22 cellular contexts compared by ENCODE assay signal in genomic region chr4:103074039-103074438, GRCh38. TPM values are rescaled to one million over a fixed set of nuclear protein-coding genes. Genes with fewer than 3 reads are reported as not detected.
DNase-seq lines count a peak whose midpoint lies in the region; ATAC-seq, FAIRE-seq and TF ChIP-seq lines count a peak whose summit lies in the region.
"Had no signal": no experiment of that assay in that cellular context is flagged by ENCODE, and none has a peak within 500 bp of the region (broad histone marks: within the 10 kb centered on the region; RNA-seq: fewer than 3 reads in every experiment).

No MANE protein-coding gene starts in this region.

- TF ChIP-seq RAD21 in A549 (conservative IDR thresholded peaks at IDR 0.05 in 1 of 2, IDR thresholded peaks at IDR 0.05 in 1 of 2): no peak

- POLR2A ChIA-PET in A549 (lab: Yijun Ruan, JAX): no interaction called here
- POLR2A ChIA-PET in activated naive CD8-positive, alpha-beta T cell treated with anti-CD3 and anti-CD28 coated beads, Interleukin-2, amount 10 ng/mL, durations not matched to agents 7 days and 5 days (lab: Charles Lee): no interaction called here

- H2AFZ ChIP-seq in MM.1S (ENCODE audit: low read length): no peak overlapping the region

- H3K4me1 ChIP-seq in A549 (peaks cover 16% of the 10 kb centered on the region; the same call in 2 of the 3 replicates), BLaER1 (peaks cover 31% of the 10 kb centered on the region), MM.1S (ENCODE audit: low read length) (peaks cover 16% of the 10 kb centered on the region)
- H3K4me1 ChIP-seq: BE2C, colonic mucosa had no signal

- DNase-seq in A549 (ENCODE audit: low read depth in 1 of 2, low spot score in 1 of 2) (no peak), MM.1S (no peak), NCI-H1105 (lab: John Stamatoyannopoulos, UW) (no peak), DMS114 treated with DMSO at 0.1 percent for 48 hours (lab: John Stamatoyannopoulos, UW; ENCODE audit: unreplicated experiment) (no peak), WERI-Rb-1 (no peak)
- no peak for DNase-seq in activated naive CD8-positive, alpha-beta T cell treated with anti-CD3 and anti-CD28 coated beads, Interleukin-2, amount 10 ng/mL, durations not matched to agents 7 days and 5 days
- DNase-seq in stimulated activated CD4-positive, alpha-beta T cell treated with anti-CD3 and anti-CD28 coated beads, Interleukin-4, amount 100 ng/mL, for 1 hour: no peak
- DNase-seq: activated effector memory CD4-positive, alpha-beta T cell treated with anti-CD3 and anti-CD28 coated beads, Interleukin-2, amount 50 U/mL, for 16 hours; BE2C; colonic mucosa; DMS79; hypothalamus; NCI-H1092; NCI-H2081 treated with DMSO at 0.1 percent for 48 hours; NCI-H524 treated with DMSO at 0.1 percent for 48 hours; nephron progenitor cell; SJCRH30; stimulated activated CD4-positive, alpha-beta T cell treated with anti-CD3 and anti-CD28 coated beads, Interleukin-12 subunit alpha, Interleukin-12 subunit beta, amount 100 ng/mL, for 4 hours; stimulated activated naive B cell treated with anti-CD40 and anti-IgM and Interleukin-4, amounts not matched to agents 10 μg/mL and 1 μg/mL and 100 μg/mL, for 72 hours; T-helper 9 cell; transverse colon had no signal

- H3K27ac ChIP-seq in A549 (no peak overlapping the region), BLaER1 (no peak overlapping the region), MM.1S (ENCODE audit: low read length) (peak overlapping the region; percentile 91; the same call in 1 of the 2 replicates), WERI-Rb-1 (no peak overlapping the region)
- H3K27ac ChIP-seq: colonic mucosa, SJCRH30, transverse colon had no signal

- H3K27me3 ChIP-seq in BLaER1 (no peaks in the 10 kb centered on the region), MM.1S (replicated peaks; ENCODE audit: insufficient read depth, low read length) (no peaks in the 10 kb centered on the region), WERI-Rb-1 (ENCODE audit: insufficient read depth, low read depth, severe bottlenecking) (no peaks in the 10 kb centered on the region)
- H3K27me3 ChIP-seq: BE2C, colonic mucosa, SJCRH30, transverse colon had no signal

- H3K27ac Mint-ChIP-seq in activated naive CD8-positive, alpha-beta T cell treated with anti-CD3 and anti-CD28 coated beads, Interleukin-2, amount 10 ng/mL, durations not matched to agents 7 days and 5 days: no peak overlapping the region
- H3K27ac Mint-ChIP-seq: nephron progenitor cell had no signal

- no peak overlapping the region for H3K9ac ChIP-seq in BLaER1
- H3K9ac ChIP-seq in MM.1S (ENCODE audit: low read length): no peak overlapping the region

- H3K4me3 Mint-ChIP-seq in activated naive CD8-positive, alpha-beta T cell treated with anti-CD3 and anti-CD28 coated beads, Interleukin-2, amount 10 ng/mL, durations not matched to agents 7 days and 5 days: peak overlapping the region; percentile 28
- H3K4me3 Mint-ChIP-seq: nephron progenitor cell had no signal

- no peak for TF ChIP-seq EP300 in A549 (IDR thresholded peaks at IDR 0.05)

- H4K20me1 ChIP-seq in BLaER1 (peaks cover 34% of the 10 kb centered on the region), MM.1S (ENCODE audit: insufficient read depth, low read length) (no peaks in the 10 kb centered on the region)

- H3K9me2 ChIP-seq in MM.1S (replicated peaks; ENCODE audit: insufficient read depth, low read length): no peaks in the 10 kb centered on the region

- peak overlapping the region; percentile 75; the same call in 1 of the 3 replicates for H3K4me2 ChIP-seq in A549
- H3K4me2 ChIP-seq in BLaER1: peak overlapping the region; percentile 93
- H3K4me2 ChIP-seq in MM.1S (ENCODE audit: low read depth, low read length): peak overlapping the region; percentile 87

- TF ChIP-seq CTCF in A549 (IDR thresholded peaks at IDR 0.05) (no peak), MM.1S (IDR thresholded peaks at IDR 0.05; ENCODE audit: low read length) (no peak), WERI-Rb-1 (IDR thresholded peaks at IDR 0.05; ENCODE audit: low read depth, low read length) (no peak)

- peaks cover 26% of the 10 kb centered on the region for H3F3A ChIP-seq in MM.1S (ENCODE audit: insufficient read depth, low read length)

- H3K9me3 ChIP-seq in A549 (no peaks in the 10 kb centered on the region), BLaER1 (peaks cover 14% of the 10 kb centered on the region), MM.1S (replicated peaks; ENCODE audit: insufficient read depth, low read length) (no peaks in the 10 kb centered on the region), WERI-Rb-1 (ENCODE audit: severe bottlenecking) (no peaks in the 10 kb centered on the region)
- H3K9me3 ChIP-seq: BE2C, colonic mucosa, SJCRH30, transverse colon had no signal

- peaks cover 66% of the 10 kb centered on the region for H3K79me2 ChIP-seq in MM.1S (ENCODE audit: low read length)

- H3K4me3 ChIP-seq in A549 (no peak overlapping the region), BLaER1 (peak overlapping the region; percentile 83; the same call in 1 of the 2 replicates), MM.1S (ENCODE audit: low read length) (0 out of 2 replicates have a peak overlapping the region, but pooled peaks have one; percentile 97), WERI-Rb-1 (ENCODE audit: low read depth, low read length) (no peak overlapping the region)
- H3K4me3 ChIP-seq: colonic mucosa, SJCRH30, transverse colon had no signal

- CTCF ChIA-PET in A549 (lab: Yijun Ruan, JAX): no interaction called here

- no peak for ATAC-seq in A549
- ATAC-seq in activated naive CD8-positive, alpha-beta T cell treated with anti-CD3 and anti-CD28 coated beads, Interleukin-2, amount 10 ng/mL, durations not matched to agents 7 days and 5 days (ENCODE audit: low read depth): no peak

- TF ChIP-seq POLR2A in A549 (IDR thresholded peaks at IDR 0.05; ENCODE audit: low read length): no peak

- peaks cover 26% of the 10 kb centered on the region; the same call in 1 of the 2 replicates for H3K36me3 ChIP-seq in BLaER1
- no peaks in the 10 kb centered on the region for H3K36me3 ChIP-seq in MM.1S (replicated peaks; ENCODE audit: insufficient read depth, low read length)
- peaks cover 12% of the 10 kb centered on the region for H3K36me3 ChIP-seq in WERI-Rb-1
- H3K36me3 ChIP-seq: BE2C, colonic mucosa, transverse colon had no signal

- H3K36me3 Mint-ChIP-seq in activated naive CD8-positive, alpha-beta T cell treated with anti-CD3 and anti-CD28 coated beads, Interleukin-2, amount 10 ng/mL, durations not matched to agents 7 days and 5 days: peaks cover 12% of the 10 kb centered on the region

- no peaks in the 10 kb centered on the region for H3K9me3 Mint-ChIP-seq in activated naive CD8-positive, alpha-beta T cell treated with anti-CD3 and anti-CD28 coated beads, Interleukin-2, amount 10 ng/mL, durations not matched to agents 7 days and 5 days
- H3K9me3 Mint-ChIP-seq: stimulated activated naive B cell treated with anti-CD40 and anti-IgM and Interleukin-4, amounts not matched to agents 10 μg/mL and 1 μg/mL and 100 μg/mL, for 72 hours had no signal

- no peaks in the 10 kb centered on the region for H3K27me3 Mint-ChIP-seq in activated naive CD8-positive, alpha-beta T cell treated with anti-CD3 and anti-CD28 coated beads, Interleukin-2, amount 10 ng/mL, durations not matched to agents 7 days and 5 days
- H3K27me3 Mint-ChIP-seq: stimulated activated naive B cell treated with anti-CD40 and anti-IgM and Interleukin-4, amounts not matched to agents 10 μg/mL and 1 μg/mL and 100 μg/mL, for 72 hours had no signal

- no peak for FAIRE-seq in A549 (lab: Jason Lieb, UNC)

- peaks cover 35% of the 10 kb centered on the region for H3K4me1 Mint-ChIP-seq in activated naive CD8-positive, alpha-beta T cell treated with anti-CD3 and anti-CD28 coated beads, Interleukin-2, amount 10 ng/mL, durations not matched to agents 7 days and 5 days

TF ChIP-seq in A549, 52 proteins besides CTCF, POLR2A, EP300 and RAD21:
- TF ChIP-seq MYC (IDR thresholded peaks at IDR 0.05; ENCODE audit: borderline replicate concordance, low read length): no peak

RNA-seq across cellular contexts. Expression of gene SLC9B2, which starts 2.5 kb away (rescaled TPM):
- polyA plus RNA-seq in A549 (2011; rRNA removed) (7.9 and 9.2 TPM in 2 replicates), A549 (2017; fragmentation: RNase III; extraction: RNeasy Plus Mini Kit Qiagen cat#74134 plus additional on column Dnase treatment) (6.6 to 7.3 TPM (median 6.6 TPM) in 3 replicates)
- polyA plus RNA-seq in A549 (2012; cell fraction: cytosol; rRNA removed): 2.9 and 3.8 TPM in 2 replicates
- 2.1 and 3.0 TPM in 2 replicates for polyA plus RNA-seq in A549 (2012; cell fraction: nucleus; rRNA removed)
- polyA minus RNA-seq in A549 (2011; rRNA and poly(A)+ RNA removed): 6.0 and 6.7 TPM in 2 replicates
- total RNA-seq in activated naive CD8-positive, alpha-beta T cell treated with anti-CD3 and anti-CD28 coated beads, Interleukin-2, amount 10 ng/mL, durations not matched to agents 7 days and 5 days: 10 to 100 TPM; 18.2 to 19.7 TPM

RNA-seq across cellular contexts. Expression of gene BDH2, which starts 25.6 kb away (rescaled TPM):
- polyA plus RNA-seq in A549 (2011; rRNA removed) (28.2 and 30.4 TPM in 2 replicates), A549 (2017; fragmentation: RNase III; extraction: RNeasy Plus Mini Kit Qiagen cat#74134 plus additional on column Dnase treatment) (14.0 to 17.0 TPM (median 15.7 TPM) in 3 replicates)
- 6.5 and 6.8 TPM in 2 replicates for polyA plus RNA-seq in A549 (2012; cell fraction: cytosol; rRNA removed)
- 3.9 and 6.0 TPM in 2 replicates for polyA plus RNA-seq in A549 (2012; cell fraction: nucleus; rRNA removed)
- 6.8 and 7.4 TPM in 2 replicates for polyA minus RNA-seq in A549 (2011; rRNA and poly(A)+ RNA removed)
- total RNA-seq in activated naive CD8-positive, alpha-beta T cell treated with anti-CD3 and anti-CD28 coated beads, Interleukin-2, amount 10 ng/mL, durations not matched to agents 7 days and 5 days: 10 to 100 TPM; 22.0 to 22.2 TPM

RNA-seq across cellular contexts. Expression of gene SLC9B1, which starts 54.5 kb away (rescaled TPM):
- 0.28 and 0.39 TPM in 2 replicates for polyA plus RNA-seq in A549 (2011; rRNA removed)
- polyA plus RNA-seq in A549 (2012; cell fraction: cytosol; rRNA removed): 0.09 TPM in 1 of 2 replicates, not detected in the other
- polyA plus RNA-seq in A549 (2012; cell fraction: nucleus; rRNA removed): not detected in 2 replicates
- polyA plus RNA-seq in A549 (2017; fragmentation: RNase III; extraction: RNeasy Plus Mini Kit Qiagen cat#74134 plus additional on column Dnase treatment): 0.09 to 0.21 TPM (median 0.16 TPM) in 3 replicates
- polyA minus RNA-seq in A549 (2011; rRNA and poly(A)+ RNA removed): not detected in 2 replicates
- total RNA-seq in activated naive CD8-positive, alpha-beta T cell treated with anti-CD3 and anti-CD28 coated beads, Interleukin-2, amount 10 ng/mL, durations not matched to agents 7 days and 5 days: 1 to 10 TPM; 2.2 to 2.5 TPM
- total RNA-seq: colonic mucosa had no signal

Comparison
In these comparisons a context has a peak if more than half of its experiments do, and no peak if none do; other contexts are left out.
1. H3K4me3 ChIP-seq: peak in BLaER1 (single experiment) and MM.1S (single experiment); none in A549 (single experiment) and WERI-Rb-1 (single experiment).
2. Peak in every context shown above with its lines, with median percentiles within 50 percentile points of each other: H3K4me2 ChIP-seq.